In the genomic region with DNA sequence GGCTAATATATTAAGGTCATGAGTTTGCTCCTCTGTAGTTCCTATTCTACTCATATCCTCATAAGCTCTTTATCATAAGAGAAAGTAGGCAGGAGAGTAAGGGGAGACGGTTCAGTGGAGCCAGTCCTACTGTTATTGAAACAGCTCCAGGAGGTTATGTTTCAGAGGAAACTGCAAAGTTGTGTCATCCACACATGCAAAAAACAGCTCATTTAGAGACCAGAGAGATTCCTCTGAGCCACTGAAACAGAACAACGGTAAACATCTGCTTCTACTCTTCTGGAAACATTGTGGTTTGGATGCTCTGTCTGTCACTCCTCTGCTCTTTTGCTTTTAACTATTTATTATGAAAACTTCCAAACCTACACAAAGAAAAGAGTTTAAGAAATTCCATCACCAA, we compare ENCODE assay signal across 8 cellular contexts.
DNase-seq lines count a peak whose midpoint lies in the region; ATAC-seq, FAIRE-seq and TF ChIP-seq lines count a peak whose summit lies in the region.

No MANE protein-coding gene starts in this region.

- DNase-seq in D721Med (ENCODE audit: insufficient read length, low spot score): no peak
- no peak for DNase-seq in chondrocyte (ENCODE audit: low spot score)
- DNase-seq in NCI-H2227 (lab: John Stamatoyannopoulos, UW; ENCODE audit: unreplicated experiment): no peak
- DNase-seq in NCI-H187 (lab: John Stamatoyannopoulos, UW): no peak
- DNase-seq in CD1c-positive myeloid dendritic cell (ENCODE audit: extremely low spot score): no peak
- no peak for DNase-seq in AML-193 (lab: John Stamatoyannopoulos, UW)

- FAIRE-seq in D721Med (lab: Jason Lieb, UNC): peak; percentile 85

- H3K4me1 Mint-ChIP-seq in chondrocyte (ENCODE audit: low read depth): peaks cover 16% of the 10 kb centered on the region

- ATAC-seq in GM19438 (IDR thresholded peaks at IDR 0.05; ENCODE audit: low read depth, unreplicated experiment): peak; percentile 97
- ATAC-seq in HG03432 (IDR thresholded peaks at IDR 0.05; ENCODE audit: unreplicated experiment): peak; percentile 97

- H3K27me3 Mint-ChIP-seq in chondrocyte (ENCODE audit: low read depth): peaks cover 1% of the 10 kb centered on the region

- no peak overlapping the region for H3K4me3 Mint-ChIP-seq in chondrocyte (ENCODE audit: unreplicated experiment)

- H3K36me3 Mint-ChIP-seq in chondrocyte (ENCODE audit: low read depth): no peaks in the 10 kb centered on the region

- TF ChIP-seq CTCF in D721Med (IDR thresholded peaks at IDR 0.05; ENCODE audit: insufficient read depth, missing control alignments) (no peak), chondrocyte (IDR thresholded peaks at IDR 0.05) (no peak)

- H3K9me3 Mint-ChIP-seq in chondrocyte (ENCODE audit: low read depth): no peaks in the 10 kb centered on the region

- H3K27ac Mint-ChIP-seq in chondrocyte (ENCODE audit: unreplicated experiment): peak overlapping the region; percentile 1
